ENCODE assay signal across 8 cellular contexts in genomic region chr12:109481863-109482262, GRCh38.
"Had no signal": no experiment of that assay in that cellular context is flagged by ENCODE, and none has a peak within 500 bp of the region (broad histone marks: within the 10 kb centered on the region; RNA-seq: fewer than 3 reads in every experiment).

No MANE protein-coding gene starts in this region.

- DNase-seq: GDM1, GF-D8 had no signal

- H3K4me3 ChIP-seq: GM12878 had no signal

- ATAC-seq: GM12878 had no signal

- FAIRE-seq: G401.6, GM12878, GM12891, GM12892, GM18507, GM19239 had no signal
